Comparison of ENCODE assay signal across 7 cellular contexts in genomic region chr19:46745030-46745429, GRCh38. TPM values are rescaled to one million over a fixed set of nuclear protein-coding genes. Genes with fewer than 3 reads are reported as not detected.
A peak's percentile ranks its signal among the peaks of the same experiment; 100 is the strongest.
DNase-seq lines count a peak whose midpoint lies in the region; ATAC-seq, FAIRE-seq and TF ChIP-seq lines count a peak whose summit lies in the region.

No MANE protein-coding gene starts in this region.

- peak overlapping the region; percentile 78 for H3K27ac ChIP-seq in IMR-90 (ENCODE audit: insufficient read depth, low read length)
- peak overlapping the region; percentile 27 for H3K27ac ChIP-seq in keratinocyte (ENCODE audit: control insufficient read depth, insufficient read depth, low read length)
- no peak overlapping the region for H3K27ac ChIP-seq in stomach smooth muscle (ENCODE audit: low read length)

- H3K79me2 ChIP-seq in keratinocyte (ENCODE audit: control insufficient read depth, insufficient read depth, low read length), result peaks cover 65% of the 10 kb centered on the region

- H2AK5ac ChIP-seq in IMR-90 (ENCODE audit: low read depth, low read length), result peak overlapping the region; percentile 83

- H3K27me3 Mint-ChIP-seq in activated naive CD8-positive, alpha-beta T cell treated with anti-CD3 and anti-CD28 coated beads, Interleukin-2, amount 50 U/mL, for 24 hours, result no peaks in the 10 kb centered on the region

- peaks cover 13 to 71% of the 10 kb centered on the region in 2 experiments for H3K79me1 ChIP-seq in IMR-90 (ENCODE audit: low read depth in 1 of 2, low read length in 2 of 2)

- H2BK20ac ChIP-seq in IMR-90 (ENCODE audit: low read depth, low read length), result no peak overlapping the region

- no peak for TF ChIP-seq CTCF in IMR-90 (conservative IDR thresholded peaks at IDR 0.05; ENCODE audit: low read depth, low read length)
- no peak for TF ChIP-seq CTCF in keratinocyte (optimal IDR thresholded peaks at IDR 0.05 in 1 of 3, IDR thresholded peaks at IDR 0.05 in 1 of 3, conservative IDR thresholded peaks at IDR 0.05 in 1 of 3; ENCODE audit: extremely low read depth in 1 of 3, insufficient read depth in 2 of 3, low read length in 3 of 3)

- H3K9me3 Mint-ChIP-seq in activated naive CD8-positive, alpha-beta T cell treated with anti-CD3 and anti-CD28 coated beads, Interleukin-2, amount 50 U/mL, for 24 hours, result no peaks in the 10 kb centered on the region

- POLR2A ChIA-PET in IMR-90 (lab: Charles Lee; ENCODE audit: unreplicated experiment), result no interaction called here

- 18% methylated on average over 7 of the region's 8 CpGs; no CpG with 5 or more reads in 1 of the 2 experiments for WGBS in IMR-90 (ENCODE audit: extremely low coverage in 2 of 2, insufficient read length in 1 of 2), 2 experiments

- peaks cover 53% of the 10 kb centered on the region for H3K4me1 Mint-ChIP-seq in activated naive CD8-positive, alpha-beta T cell treated with anti-CD3 and anti-CD28 coated beads, Interleukin-2, amount 50 U/mL, for 24 hours

- no peak overlapping the region for H2BK15ac ChIP-seq in IMR-90 (ENCODE audit: low read depth, low read length)

- H2AK9ac ChIP-seq in IMR-90 (replicated peaks; ENCODE audit: low read depth, low read length, poor library complexity), result peak overlapping the region; percentile 97

- H3K14ac ChIP-seq in IMR-90 (replicated peaks; ENCODE audit: low read depth, low read length), result peak overlapping the region; percentile 89

- no peaks in the 10 kb centered on the region for H3K9me3 ChIP-seq in IMR-90 (ENCODE audit: control insufficient read depth, insufficient read depth, low read length)
- H3K9me3 ChIP-seq in keratinocyte (ENCODE audit: control insufficient read depth, low read depth, low read length), result no peaks in the 10 kb centered on the region
- H3K9me3 ChIP-seq in stomach smooth muscle (ENCODE audit: control insufficient read depth in 2 of 2, low read length in 2 of 2), result no peaks in the 10 kb centered on the region

- H4K91ac ChIP-seq in IMR-90 (ENCODE audit: insufficient read depth, low read depth, low read length), result 0 out of 2 replicates have a peak overlapping the region, but pooled peaks have one; percentile 80

- peak; percentile 6; the same call in 1 of the 2 replicates for ATAC-seq in IMR-90 (ENCODE audit: low read depth)
- no peak for ATAC-seq in activated naive CD8-positive, alpha-beta T cell treated with anti-CD3 and anti-CD28 coated beads, Interleukin-2, amount 50 U/mL, for 24 hours

- H3K18ac ChIP-seq in IMR-90 (ENCODE audit: low read depth, low read length), result no peak overlapping the region

- peaks cover 22% of the 10 kb centered on the region for H3K36me3 Mint-ChIP-seq in activated naive CD8-positive, alpha-beta T cell treated with anti-CD3 and anti-CD28 coated beads, Interleukin-2, amount 50 U/mL, for 24 hours (ENCODE audit: low read depth)

- in situ Hi-C loops in IMR-90 (cut with MboI; ENCODE audit: low sequenced_read_pairs), result no loop called here

- H3K4me1 ChIP-seq in IMR-90 (ENCODE audit: control insufficient read depth, insufficient read depth, low read length), result peaks cover 14% of the 10 kb centered on the region
- peaks cover 18% of the 10 kb centered on the region for H3K4me1 ChIP-seq in keratinocyte (ENCODE audit: control insufficient read depth, extremely low read depth, insufficient read depth, low read length)
- peaks cover 48% of the 10 kb centered on the region for H3K4me1 ChIP-seq in stomach smooth muscle (ENCODE audit: control insufficient read depth, insufficient read depth, low read length)

- no peak overlapping the region for H2BK5ac ChIP-seq in IMR-90 (ENCODE audit: low read depth, low read length, poor library complexity, severe bottlenecking)

- FAIRE-seq in keratinocyte (lab: Jason Lieb, UNC), result no peak

- dilution Hi-C loops in IMR-90 (cut with HindIII; ENCODE audit: low sequenced_read_pairs, unreplicated experiment), result no loop called here
- dilution Hi-C loops in keratinocyte (cut with MboI; ENCODE audit: extremely low pct_ligation_motif_present, low sequenced_read_pairs), result no loop called here

- H3K9ac ChIP-seq in IMR-90 (ENCODE audit: low read depth, low read length), result peak overlapping the region; percentile 97
- H3K9ac ChIP-seq in keratinocyte (ENCODE audit: control insufficient read depth, extremely low read depth, insufficient read depth, low read length), result peak overlapping the region; percentile 89
- peak overlapping the region; percentile 76 to 92 for H3K9ac ChIP-seq in stomach smooth muscle (ENCODE audit: low read length in 2 of 2)

- peak overlapping the region; percentile 99 for H3K23ac ChIP-seq in IMR-90 (ENCODE audit: low read depth, low read length)

- H3K36me3 ChIP-seq in IMR-90 (ENCODE audit: control insufficient read depth, insufficient read depth, low read length) (peaks cover 13% of the 10 kb centered on the region; the same call in 1 of the 2 replicates), keratinocyte (ENCODE audit: control insufficient read depth in 2 of 2, extremely low read depth in 1 of 2, insufficient read depth in 2 of 2, low read length in 2 of 2) (peaks cover 4 to 24% of the 10 kb centered on the region in 2 experiments), stomach smooth muscle (ENCODE audit: control insufficient read depth in 2 of 2, insufficient read depth in 2 of 2, low read length in 2 of 2) (peaks cover 4 to 5% of the 10 kb centered on the region in 2 donors)

- H2AFZ ChIP-seq in IMR-90 (replicated peaks; ENCODE audit: low read length, poor library complexity), result peak overlapping the region; percentile 64
- no peak overlapping the region for H2AFZ ChIP-seq in keratinocyte (ENCODE audit: control insufficient read depth, low read length)

- H4K5ac ChIP-seq in IMR-90 (ENCODE audit: low read depth, low read length), result no peak overlapping the region

- H3K4me2 ChIP-seq in IMR-90 (ENCODE audit: low read depth, low read length) (peak overlapping the region; percentile 98), keratinocyte (ENCODE audit: control insufficient read depth, extremely low read depth, insufficient read depth, low read depth, low read length) (peak overlapping the region; percentile 94)

- peak overlapping the region; percentile 40; the same call in 1 of the 2 replicates for H3K56ac ChIP-seq in IMR-90 (ENCODE audit: extremely low read depth, insufficient read depth, low read length)

- intact Hi-C loops in IMR-90 (cut with micrococcal nuclease), result loop anchor here (5.0 to 10.0 kb wide), 2 partner anchors 130 to 218 kb away; no protein-coding TSS in a partner anchor

- DNase-seq in IMR-90 (no peak), keratinocyte (ENCODE audit: low read depth, low spot score) (no peak), anterior cingulate cortex (lab: John Stamatoyannopoulos, UW) (no peak), GF-D8 (lab: John Stamatoyannopoulos, UW) (no peak), LoVo (ENCODE audit: low spot score) (no peak)
- no peak for DNase-seq in activated naive CD8-positive, alpha-beta T cell treated with anti-CD3 and anti-CD28 coated beads, Interleukin-2, amount 50 U/mL, for 24 hours

- peak overlapping the region; percentile 61 to 78; a peak in 2 of 4 replicates for H4K8ac ChIP-seq in IMR-90 (ENCODE audit: low read depth in 2 of 2, low read length in 2 of 2)

- TF ChIP-seq RAD21 in IMR-90 (IDR thresholded peaks at IDR 0.05; ENCODE audit: low read length), result no peak

- H3K4me3 Mint-ChIP-seq in activated naive CD8-positive, alpha-beta T cell treated with anti-CD3 and anti-CD28 coated beads, Interleukin-2, amount 50 U/mL, for 24 hours, result peak overlapping the region; percentile 93

- H2BK120ac ChIP-seq in IMR-90 (ENCODE audit: low read depth, low read length), result no peak overlapping the region

- H3K27me3 ChIP-seq in IMR-90 (ENCODE audit: control insufficient read depth, insufficient read depth, low read length), result no peaks in the 10 kb centered on the region
- H3K27me3 ChIP-seq in keratinocyte (ENCODE audit: control insufficient read depth, extremely low read depth, insufficient read depth, low read length), result no peaks in the 10 kb centered on the region
- H3K27me3 ChIP-seq in stomach smooth muscle (ENCODE audit: control insufficient read depth in 1 of 2, insufficient read depth in 2 of 2, low read length in 2 of 2), result no peaks in the 10 kb centered on the region

- TF ChIP-seq POLR2A in IMR-90 (IDR thresholded peaks at IDR 0.05; ENCODE audit: low read depth, low read length), result no peak

- BruUV-seq in IMR-90 (replicated peaks; lab: Mats Ljungman, UMichigan), result no TSS peak

- peak overlapping the region; percentile 81 for H3K27ac Mint-ChIP-seq in activated naive CD8-positive, alpha-beta T cell treated with anti-CD3 and anti-CD28 coated beads, Interleukin-2, amount 50 U/mL, for 24 hours

- CTCF ChIA-PET in IMR-90 (lab: Yijun Ruan, JAX), result no interaction called here

- H3K9me1 ChIP-seq in IMR-90 (ENCODE audit: insufficient read depth, low read length) (peaks cover 22% of the 10 kb centered on the region), keratinocyte (ENCODE audit: control insufficient read depth, extremely low read depth, insufficient read depth, low read length) (peaks cover 3% of the 10 kb centered on the region)

- peak overlapping the region; percentile 76 for H3K4ac ChIP-seq in IMR-90 (ENCODE audit: low read depth, low read length)

- peaks cover 57% of the 10 kb centered on the region for H4K20me1 ChIP-seq in IMR-90 (ENCODE audit: insufficient read depth, low read length)
- peaks cover 27% of the 10 kb centered on the region for H4K20me1 ChIP-seq in keratinocyte (ENCODE audit: control insufficient read depth, extremely low read depth, insufficient read depth, low read length)

- H3K4me3 ChIP-seq in IMR-90 (ENCODE audit: insufficient read depth, low read depth, low read length), result peak overlapping the region; percentile 98
- peak overlapping the region; percentile 92 to 98 (median 94) for H3K4me3 ChIP-seq in keratinocyte (ENCODE audit: control insufficient read depth in 2 of 3, extremely low read depth in 1 of 3, insufficient read depth in 2 of 3, low read depth in 1 of 3, low read length in 3 of 3)
- H3K4me3 ChIP-seq in stomach smooth muscle (ENCODE audit: low read length in 2 of 2), result peak overlapping the region; percentile 88 to 89

RNA-seq across cellular contexts. Expression of gene FKRP, which starts 0.8 kb away (rescaled TPM):
- total RNA-seq in IMR-90 (2012; rRNA removed), result 5.8 and 6.1 TPM in 2 replicates
- polyA plus RNA-seq in IMR-90 (2012; rRNA removed) (25.3 and 28.5 TPM in 2 replicates), keratinocyte (6.1 to 12.6 TPM (median 6.1 TPM) in 3 replicates)
- 22.3 and 36.1 TPM in 2 replicates for polyA plus RNA-seq in IMR-90 (2012; cell fraction: cytosol; rRNA removed)
- 50.3 and 64.5 TPM in 2 replicates for polyA plus RNA-seq in IMR-90 (2012; cell fraction: nucleus; rRNA removed; ENCODE audit: low replicate concordance)
- 1.1 TPM for polyA plus RNA-seq in keratinocyte (2011; ENCODE audit: low read depth)
- polyA plus RNA-seq in keratinocyte (2011; cell fraction: cytosol; rRNA removed), result 4.2 TPM in 2 replicates
- 24.1 and 28.5 TPM in 2 replicates for polyA plus RNA-seq in keratinocyte (2011; cell fraction: nucleus; rRNA removed)
- 7.8 and 13.2 TPM in 2 replicates for polyA plus RNA-seq in keratinocyte (2012; ENCODE audit: low replicate concordance)
- 2.8 to 6.7 TPM (median 5.3 TPM) in 3 replicates for polyA minus RNA-seq in keratinocyte
- 3.6 TPM for polyA minus RNA-seq in keratinocyte (2011; cell fraction: cytosol; rRNA and poly(A)+ RNA removed)
- polyA minus RNA-seq in keratinocyte (2011; cell fraction: nucleus; rRNA and poly(A)+ RNA removed), result 9.9 and 19.3 TPM in 2 replicates

RNA-seq across cellular contexts. Expression of gene STRN4, which starts 1.2 kb away (rescaled TPM):
- total RNA-seq in IMR-90 (2012; rRNA removed), result 36.7 and 37.8 TPM in 2 replicates
- polyA plus RNA-seq in IMR-90 (2012; rRNA removed) (112 and 127 TPM in 2 replicates), keratinocyte (37.3 to 57.0 TPM (median 45.8 TPM) in 3 replicates)
- 111 and 127 TPM in 2 replicates for polyA plus RNA-seq in IMR-90 (2012; cell fraction: cytosol; rRNA removed)
- polyA plus RNA-seq in IMR-90 (2012; cell fraction: nucleus; rRNA removed; ENCODE audit: low replicate concordance), result 158 and 365 TPM in 2 replicates
- polyA plus RNA-seq in keratinocyte (2011; ENCODE audit: low read depth), result 59.7 TPM
- 42.0 and 88.9 TPM in 2 replicates for polyA plus RNA-seq in keratinocyte (2011; cell fraction: cytosol; rRNA removed)
- polyA plus RNA-seq in keratinocyte (2011; cell fraction: nucleus; rRNA removed), result 69.4 and 94.0 TPM in 2 replicates
- polyA plus RNA-seq in keratinocyte (2012; ENCODE audit: low replicate concordance), result 36.7 and 55.0 TPM in 2 replicates
- polyA minus RNA-seq in keratinocyte, result 55.6 to 205 TPM (median 59.7 TPM) in 3 replicates
- polyA minus RNA-seq in keratinocyte (2011; cell fraction: cytosol; rRNA and poly(A)+ RNA removed), result 84.6 TPM
- polyA minus RNA-seq in keratinocyte (2011; cell fraction: nucleus; rRNA and poly(A)+ RNA removed), result 47.5 and 53.7 TPM in 2 replicates

RNA-seq across cellular contexts. Expression of gene PRKD2, which starts 28.1 kb away (rescaled TPM):
- 9.9 and 10.0 TPM in 2 replicates for total RNA-seq in IMR-90 (2012; rRNA removed)
- polyA plus RNA-seq in IMR-90 (2012; rRNA removed), result 18.8 and 19.6 TPM in 2 replicates
- 8.8 and 25.6 TPM in 2 replicates for polyA plus RNA-seq in IMR-90 (2012; cell fraction: cytosol; rRNA removed)
- 44.4 and 97.9 TPM in 2 replicates for polyA plus RNA-seq in IMR-90 (2012; cell fraction: nucleus; rRNA removed; ENCODE audit: low replicate concordance)
- polyA plus RNA-seq in keratinocyte, result 9.9 to 29.0 TPM (median 13.4 TPM) in 3 replicates
- 29.0 TPM for polyA plus RNA-seq in keratinocyte (2011; ENCODE audit: low read depth)
- polyA plus RNA-seq in keratinocyte (2011; cell fraction: cytosol; rRNA removed), result 14.5 and 18.8 TPM in 2 replicates
- 35.6 and 42.7 TPM in 2 replicates for polyA plus RNA-seq in keratinocyte (2011; cell fraction: nucleus; rRNA removed)
- 43.1 and 43.3 TPM in 2 replicates for polyA plus RNA-seq in keratinocyte (2012; ENCODE audit: low replicate concordance)
- polyA minus RNA-seq in keratinocyte, result 20.6 to 53.9 TPM (median 27.4 TPM) in 3 replicates
- 31.3 TPM for polyA minus RNA-seq in keratinocyte (2011; cell fraction: cytosol; rRNA and poly(A)+ RNA removed)
- polyA minus RNA-seq in keratinocyte (2011; cell fraction: nucleus; rRNA and poly(A)+ RNA removed), result 36.9 and 42.0 TPM in 2 replicates

RNA-seq across cellular contexts. Expression of gene SLC1A5, which starts 43.4 kb away (rescaled TPM):
- total RNA-seq in IMR-90 (2012; rRNA removed), result 105 and 142 TPM in 2 replicates
- 155 and 171 TPM in 2 replicates for polyA plus RNA-seq in IMR-90 (2012; rRNA removed)
- 117 and 213 TPM in 2 replicates for polyA plus RNA-seq in IMR-90 (2012; cell fraction: cytosol; rRNA removed)
- 88.4 and 128 TPM in 2 replicates for polyA plus RNA-seq in IMR-90 (2012; cell fraction: nucleus; rRNA removed; ENCODE audit: low replicate concordance)
- 74.8 to 137 TPM (median 90.4 TPM) in 3 replicates for polyA plus RNA-seq in keratinocyte
- polyA plus RNA-seq in keratinocyte (2011; ENCODE audit: low read depth), result 101 TPM
- polyA plus RNA-seq in keratinocyte (2011; cell fraction: cytosol; rRNA removed), result 53.8 and 70.9 TPM in 2 replicates
- polyA plus RNA-seq in keratinocyte (2011; cell fraction: nucleus; rRNA removed), result 182 and 206 TPM in 2 replicates
- 158 and 196 TPM in 2 replicates for polyA plus RNA-seq in keratinocyte (2012; ENCODE audit: low replicate concordance)
- 111 to 343 TPM (median 153 TPM) in 3 replicates for polyA minus RNA-seq in keratinocyte
- 98.0 TPM for polyA minus RNA-seq in keratinocyte (2011; cell fraction: cytosol; rRNA and poly(A)+ RNA removed)
- polyA minus RNA-seq in keratinocyte (2011; cell fraction: nucleus; rRNA and poly(A)+ RNA removed), result 134 and 156 TPM in 2 replicates
